ENCODE assay signal across 22 cellular contexts in genomic region chr7:52586704-52587103, GRCh38.
"Had no signal": no experiment of that assay in that cellular context is flagged by ENCODE, and none has a peak within 500 bp of the region (broad histone marks: within the 10 kb centered on the region; RNA-seq: fewer than 3 reads in every experiment).

No MANE protein-coding gene starts in this region.

- H3K27ac Mint-ChIP-seq: activated CD4-positive, alpha-beta T cell treated with anti-CD3 and anti-CD28 coated beads, Interleukin-2, amount 10 ng/mL, durations not matched to agents 7 days and 5 days; activated CD8-positive, alpha-beta T cell treated with anti-CD3 and anti-CD28 coated beads, Interleukin-2, amount 10 ng/mL, durations not matched to agents 7 days and 5 days; activated naive CD4-positive, alpha-beta T cell treated with anti-CD3 and anti-CD28 coated beads, Interleukin-2, amount 50 U/mL, for 72 hours; activated T-helper 17 cell treated with anti-CD3 and anti-CD28 coated beads, Interleukin-2, amount 50 U/mL, for 72 hours; memory B cell; nephron progenitor cell; stimulated activated naive B cell treated with anti-CD40 and anti-IgM and Interleukin-4, amounts not matched to agents 10 μg/mL and 1 μg/mL and 100 μg/mL, for 72 hours had no signal

- H3K4me1 Mint-ChIP-seq: activated CD4-positive, alpha-beta T cell treated with anti-CD3 and anti-CD28 coated beads, Interleukin-2, amount 10 ng/mL, durations not matched to agents 7 days and 5 days; activated T-helper 17 cell treated with anti-CD3 and anti-CD28 coated beads, Interleukin-2, amount 50 U/mL, for 72 hours; memory B cell; stimulated activated naive B cell treated with anti-CD40 and anti-IgM and Interleukin-4, amounts not matched to agents 10 μg/mL and 1 μg/mL and 100 μg/mL, for 72 hours had no signal

- H3K36me3 Mint-ChIP-seq: activated naive CD4-positive, alpha-beta T cell treated with anti-CD3 and anti-CD28 coated beads, Interleukin-2, amount 50 U/mL, for 72 hours; memory B cell; stimulated activated naive B cell treated with anti-CD40 and anti-IgM and Interleukin-4, amounts not matched to agents 10 μg/mL and 1 μg/mL and 100 μg/mL, for 72 hours had no signal

- H3K4me3 Mint-ChIP-seq: activated CD4-positive, alpha-beta T cell treated with anti-CD3 and anti-CD28 coated beads, Interleukin-2, amount 10 ng/mL, durations not matched to agents 7 days and 5 days; activated CD8-positive, alpha-beta T cell treated with anti-CD3 and anti-CD28 coated beads, Interleukin-2, amount 10 ng/mL, durations not matched to agents 7 days and 5 days; activated T-helper 17 cell treated with anti-CD3 and anti-CD28 coated beads, Interleukin-2, amount 50 U/mL, for 72 hours; memory B cell; nephron progenitor cell; stimulated activated naive B cell treated with anti-CD40 and anti-IgM and Interleukin-4, amounts not matched to agents 10 μg/mL and 1 μg/mL and 100 μg/mL, for 72 hours had no signal

- H3K9me3 Mint-ChIP-seq: activated CD4-positive, alpha-beta T cell treated with anti-CD3 and anti-CD28 coated beads, Interleukin-2, amount 10 ng/mL, durations not matched to agents 7 days and 5 days; nephron progenitor cell had no signal

- ATAC-seq: activated CD8-positive, alpha-beta T cell treated with anti-CD3 and anti-CD28 coated beads, Interleukin-2, amount 10 ng/mL, durations not matched to agents 7 days and 5 days; activated naive CD4-positive, alpha-beta T cell treated with anti-CD3 and anti-CD28 coated beads, Interleukin-2, amount 50 U/mL, for 72 hours; activated T-helper 17 cell treated with anti-CD3 and anti-CD28 coated beads, Interleukin-2, amount 50 U/mL, for 72 hours; esophagus mucosa; left cardiac atrium; right lobe of liver; stimulated activated naive B cell treated with anti-CD40 and anti-IgM and Interleukin-4, amounts not matched to agents 10 μg/mL and 1 μg/mL and 100 μg/mL, for 72 hours had no signal

- DNase-seq: activated CD4-positive, alpha-beta T cell treated with anti-CD3 and anti-CD28 coated beads, Interleukin-2, amount 10 ng/mL, durations not matched to agents 7 days and 5 days; activated CD4-positive, CD25-positive, alpha-beta regulatory T cell treated with anti-CD3 and anti-CD28 coated beads, Interleukin-2, amount 50 U/mL, for 72 hours; activated CD8-positive, alpha-beta T cell treated with anti-CD3 and anti-CD28 coated beads, Interleukin-2, amount 10 ng/mL, durations not matched to agents 7 days and 5 days; activated T-cell treated with anti-CD3 and anti-CD28 coated beads, Interleukin-2, amount 50 U/mL, for 1 hour; aorta; central memory CD4-positive, alpha-beta T cell; dermis blood vessel endothelial cell; effector memory CD4-positive, alpha-beta T cell; glutamatergic neuron; left cardiac atrium; nephron progenitor cell; occipital lobe; right lobe of liver; small intestine; stimulated activated CD4-positive, alpha-beta T cell treated with anti-CD3 and anti-CD28 coated beads, Interleukin-15, amount 100 ng/mL, for 24 hours; stimulated activated CD8-positive, alpha-beta memory T cell treated with anti-CD3 and anti-CD28 coated beads, Interleukin-4, amount 100 ng/mL, for 48 hours; stimulated activated naive B cell treated with anti-CD40 and anti-IgM and Interleukin-4, amounts not matched to agents 10 μg/mL and 1 μg/mL and 100 μg/mL, for 72 hours; transverse colon had no signal

- H3K27me3 Mint-ChIP-seq: activated CD4-positive, alpha-beta T cell treated with anti-CD3 and anti-CD28 coated beads, Interleukin-2, amount 10 ng/mL, durations not matched to agents 7 days and 5 days; activated T-helper 17 cell treated with anti-CD3 and anti-CD28 coated beads, Interleukin-2, amount 50 U/mL, for 72 hours; memory B cell; stimulated activated naive B cell treated with anti-CD40 and anti-IgM and Interleukin-4, amounts not matched to agents 10 μg/mL and 1 μg/mL and 100 μg/mL, for 72 hours had no signal
